In genomic region chr17:44503080-44503842, GRCh38 we compare ENCODE assay signal across 8 cellular contexts. TPM values are rescaled to one million over a fixed set of nuclear protein-coding genes. Genes with fewer than 3 reads are reported as not detected.
DNase-seq lines count a peak whose midpoint lies in the region; ATAC-seq and TF ChIP-seq lines count a peak whose summit lies in the region.

Gene GPATCH8, minus strand, starts transcription at chr17:44503406. Its CDS starts 36 bp downstream, at chr17:44503370.

- TF ChIP-seq EP300 in esophagus muscularis mucosa (IDR thresholded peaks at IDR 0.05) = no peak

- H3K27ac ChIP-seq in KOPT-K1 (ENCODE audit: low read depth, low read length, poor library complexity, severe bottlenecking) = peak within 1 kb of the TSS; percentile 86
- H3K27ac ChIP-seq in Peyer's patch = peak within 1 kb of the TSS; percentile 79 to 93 (median 82)
- H3K27ac ChIP-seq in esophagus muscularis mucosa (replicated peaks in 1 of 4) = peak within 1 kb of the TSS; percentile 91 to 95 (median 92)

- peak within 1 kb of the TSS; percentile 63 to 88 (median 68) for H3K4me3 ChIP-seq in Peyer's patch
- peak within 1 kb of the TSS; percentile 71 to 91 (median 81) for H3K4me3 ChIP-seq in esophagus muscularis mucosa

- H3K4me1 ChIP-seq in Peyer's patch = peaks cover 0 to 40% (median 2%) of the 10 kb centered on the region in 4 donors
- peaks cover 27 to 52% (median 49%) of the 10 kb centered on the region in 4 donors for H3K4me1 ChIP-seq in esophagus muscularis mucosa

- intact Hi-C loops in esophagus muscularis mucosa (cut with DNase I) = loop anchor here (10.0 kb wide), 1 partner anchor 88 kb away; no protein-coding TSS in a partner anchor

- peak; percentile 91 for DNase-seq in DMS79 (lab: John Stamatoyannopoulos, UW)
- DNase-seq in Peyer's patch = peak; percentile 86 to 96 (median 95)
- peak; percentile 96 to 97 for DNase-seq in activated T-cell treated with anti-CD3 and anti-CD28 coated beads, Interleukin-2, amount 50 U/mL, for 48 hours
- peak; percentile 97 for DNase-seq in esophagus muscularis mucosa (ENCODE audit: extremely low spot score)
- DNase-seq in myocyte (ENCODE audit: low read depth) = peak; percentile 97
- DNase-seq in stimulated activated CD8-positive, alpha-beta memory T cell treated with anti-CD3 and anti-CD28 coated beads, Interleukin-7, amount 100 ng/mL, for 4 hours (ENCODE audit: low read depth in 2 of 2) = peak; percentile 84 to 92

- TF ChIP-seq POLR2A in Peyer's patch (IDR thresholded peaks at IDR 0.05) (peak; percentile 68 to 74), esophagus muscularis mucosa (IDR thresholded peaks at IDR 0.05; ENCODE audit: low read depth) (no peak)

- TF ChIP-seq CTCF in Peyer's patch (IDR thresholded peaks at IDR 0.05) (peak in 1 of 6 experiments; percentile 1), esophagus muscularis mucosa (IDR thresholded peaks at IDR 0.05) (no peak)

- peak; percentile 83 for ATAC-seq in GM21786 (IDR thresholded peaks at IDR 0.05; ENCODE audit: unreplicated experiment)

- under 1% methylated on average over 35 of the region's 73 CpGs for WGBS in esophagus muscularis mucosa

- H3K9me3 ChIP-seq in KOPT-K1 (ENCODE audit: insufficient read depth, low read length, poor library complexity, severe bottlenecking) = no peaks in the 10 kb centered on the region
- H3K9me3 ChIP-seq in Peyer's patch = no peaks in the 10 kb centered on the region
- H3K9me3 ChIP-seq in esophagus muscularis mucosa = no peaks in the 10 kb centered on the region

- H3K36me3 ChIP-seq in KOPT-K1 (ENCODE audit: insufficient read depth, low read length) = peaks cover 10% of the 10 kb centered on the region
- no peaks in the 10 kb centered on the region for H3K36me3 ChIP-seq in Peyer's patch
- H3K36me3 ChIP-seq in esophagus muscularis mucosa = no peaks in the 10 kb centered on the region

- H3K27me3 ChIP-seq in Peyer's patch (no peaks in the 10 kb centered on the region), esophagus muscularis mucosa (peaks cover 0 to 7% (median 0%) of the 10 kb centered on the region in 4 donors)

RNA-seq across cellular contexts. Expression of gene GPATCH8, which starts in this region (rescaled TPM):
- total RNA-seq in Peyer's patch (10 to 100 TPM; 39.6 to 91.6 (median 48.3) TPM), esophagus muscularis mucosa (10 to 100 TPM; 21.0 to 51.1 (median 27.9) TPM), myocyte (18.6 and 21.4 TPM in 2 replicates)
- 15.6 TPM for polyA plus RNA-seq in myocyte (2012)

Comparison
In these comparisons a context has a peak if more than half of its experiments do, and no peak if none do; other contexts are left out.
1. Peak in every context shown above with its lines: DNase-seq, ATAC-seq, H3K4me3 ChIP-seq and H3K27ac ChIP-seq.